In the genomic region with DNA sequence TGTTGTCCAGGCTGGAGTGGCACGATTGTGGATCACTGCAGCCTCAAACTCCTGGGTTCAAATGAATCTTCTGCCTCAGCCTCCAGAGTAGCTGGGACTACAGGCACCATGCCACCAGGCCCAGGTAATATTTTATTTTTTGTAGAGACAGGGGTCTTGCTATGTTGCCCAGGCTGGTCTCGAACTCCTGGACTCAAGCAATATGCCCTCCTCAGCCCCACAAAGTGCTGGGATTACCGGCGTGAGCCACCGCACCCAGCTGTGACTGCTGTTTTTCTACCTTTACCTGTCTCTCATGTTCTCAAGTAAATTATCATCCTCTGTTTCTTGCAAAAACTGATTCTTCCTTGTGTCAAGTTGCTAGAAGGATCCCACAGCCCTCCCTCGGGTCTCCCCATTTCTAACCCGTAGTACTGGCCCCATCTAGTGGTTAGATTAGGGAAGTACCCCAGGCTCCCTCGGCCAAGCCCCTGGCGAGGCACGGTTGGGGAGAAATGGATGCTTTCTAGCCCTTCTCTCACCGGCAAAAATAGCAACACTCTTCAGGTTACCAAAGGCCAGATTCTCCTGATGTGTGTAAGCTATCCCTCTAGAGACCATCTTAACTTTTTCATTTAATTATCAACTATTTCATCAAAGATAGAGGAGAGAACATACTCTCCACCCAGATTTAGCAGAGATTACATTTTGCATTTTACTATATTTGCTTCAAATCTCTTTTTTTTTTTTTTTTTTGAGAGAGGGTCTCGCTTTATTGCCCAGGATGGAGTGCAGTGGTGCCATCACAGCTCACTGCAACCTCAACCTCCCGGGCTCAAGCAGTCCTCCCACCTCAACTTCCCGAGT, we compare ENCODE assay signal across 8 cellular contexts.
DNase-seq lines count a peak whose midpoint lies in the region; ATAC-seq lines count a peak whose summit lies in the region.

No MANE protein-coding gene starts in this region.

- peak; percentile 50 for ATAC-seq in GM21526 (IDR thresholded peaks at IDR 0.05; ENCODE audit: low FRiP score, unreplicated experiment)
- peak; percentile 78 for ATAC-seq in central memory CD8-positive, alpha-beta T cell (replicated peaks; ENCODE audit: extremely low read depth, poor library complexity, severe bottlenecking)
- no peak for ATAC-seq in HG02623 (IDR thresholded peaks at IDR 0.05; ENCODE audit: unreplicated experiment)

- no peak overlapping the region for H3K4me3 Mint-ChIP-seq in central memory CD8-positive, alpha-beta T cell

- peaks cover 2% of the 10 kb centered on the region for H3K36me3 Mint-ChIP-seq in central memory CD8-positive, alpha-beta T cell (ENCODE audit: insufficient read depth)

- peak; percentile 91 for DNase-seq in AG08395 (ENCODE audit: low spot score)
- DNase-seq in NCI-H2227 (lab: John Stamatoyannopoulos, UW; ENCODE audit: unreplicated experiment) = peak; percentile 76
- DNase-seq in activated CD4-positive, CD25-positive, alpha-beta regulatory T cell treated with anti-CD3 and anti-CD28 coated beads, Interleukin-2, amount 50 U/mL, for 72 hours = peak; percentile 75
- DNase-seq in central memory CD8-positive, alpha-beta T cell (ENCODE audit: low spot score in 2 of 2) = peak; percentile 58 to 69
- DNase-seq in left kidney (ENCODE audit: low read depth, low spot score) = peak; percentile 84
- DNase-seq in stimulated activated CD4-positive, alpha-beta T cell treated with anti-CD3 and anti-CD28 coated beads, Interleukin-4, amount 100 ng/mL, for 24 hours = peak; percentile 81

- H3K27me3 Mint-ChIP-seq in central memory CD8-positive, alpha-beta T cell = peaks cover 27% of the 10 kb centered on the region

- peaks cover 6% of the 10 kb centered on the region for H3K4me1 Mint-ChIP-seq in central memory CD8-positive, alpha-beta T cell

- H3K9me3 Mint-ChIP-seq in central memory CD8-positive, alpha-beta T cell = no peaks in the 10 kb centered on the region

- H3K27ac Mint-ChIP-seq in central memory CD8-positive, alpha-beta T cell (ENCODE audit: low read depth) = no peak overlapping the region
